Comparison of ENCODE assay signal across 22 cellular contexts in the genomic region with DNA sequence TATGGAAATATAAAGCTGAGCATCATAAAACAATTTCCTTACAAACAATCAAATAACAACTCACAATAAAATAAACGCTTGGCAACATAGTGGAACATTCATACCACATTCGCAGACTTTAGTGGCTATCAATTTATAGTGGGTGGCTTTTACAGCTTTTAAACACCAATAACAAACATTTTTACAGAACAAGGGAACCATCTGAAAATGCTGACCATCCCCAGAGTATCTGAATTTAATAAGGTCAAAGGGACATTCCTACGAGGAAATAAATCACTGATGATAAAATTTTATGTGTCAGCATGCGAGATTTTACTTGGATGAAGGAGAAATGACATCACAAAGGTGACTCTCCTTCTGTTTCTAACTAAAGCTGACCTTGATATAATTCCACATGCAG.
"Had no signal": no experiment of that assay in that cellular context is flagged by ENCODE, and none has a peak within 500 bp of the region (broad histone marks: within the 10 kb centered on the region; RNA-seq: fewer than 3 reads in every experiment).

No MANE protein-coding gene starts in this region.

- H3K4me3 ChIP-seq: SJSA1 had no signal

- H3K4me3 Mint-ChIP-seq: activated CD4-positive, alpha-beta T cell treated with anti-CD3 and anti-CD28 coated beads, Interleukin-2, amount 10 ng/mL, durations not matched to agents 7 days and 5 days; activated CD8-positive, alpha-beta T cell treated with anti-CD3 and anti-CD28 coated beads for 36 hours; activated naive CD4-positive, alpha-beta T cell treated with anti-CD3 and anti-CD28 coated beads, Interleukin-2, amount 50 U/mL, for 24 hours; activated T-cell treated with anti-CD3 and anti-CD28 coated beads, Interleukin-2, amount 50 U/mL, for 24 hours; activated T-helper 1 cell treated with anti-CD3 and anti-CD28 coated beads, Interleukin-12 subunit alpha, Interleukin-12 subunit beta, Interleukin-2, Interleukin-4 antibody, amounts not matched to agents 30 ng/mL and 10 ng/mL and 1 ng/mL, durations not matched to agents 14 hours and 24 hours and 36 hours; central memory CD8-positive, alpha-beta T cell; T-helper 1 cell treated with Interleukin-12 subunit alpha and Interleukin-12 subunit beta and Interleukin-4 antibody, amounts not matched to agents 30 μg/mL and 1 μg/mL, for 36 hours had no signal

- H3K9me3 Mint-ChIP-seq: activated CD4-positive, alpha-beta T cell treated with anti-CD3 and anti-CD28 coated beads, Interleukin-2, amount 10 ng/mL, durations not matched to agents 7 days and 5 days; activated CD8-positive, alpha-beta T cell treated with anti-CD3 and anti-CD28 coated beads for 36 hours; activated naive CD4-positive, alpha-beta T cell treated with anti-CD3 and anti-CD28 coated beads, Interleukin-2, amount 50 U/mL, for 24 hours; activated T-cell treated with anti-CD3 and anti-CD28 coated beads, Interleukin-2, amount 50 U/mL, for 24 hours; activated T-helper 1 cell treated with anti-CD3 and anti-CD28 coated beads, Interleukin-12 subunit alpha, Interleukin-12 subunit beta, Interleukin-2, Interleukin-4 antibody, amounts not matched to agents 30 ng/mL and 10 ng/mL and 1 ng/mL, durations not matched to agents 14 hours and 24 hours and 36 hours; T-helper 1 cell treated with Interleukin-12 subunit alpha and Interleukin-12 subunit beta and Interleukin-4 antibody, amounts not matched to agents 30 μg/mL and 1 μg/mL, for 36 hours had no signal

- DNase-seq: activated CD4-positive, alpha-beta T cell treated with anti-CD3 and anti-CD28 coated beads, Interleukin-2, amount 10 ng/mL, durations not matched to agents 7 days and 5 days; activated CD4-positive, CD25-positive, alpha-beta regulatory T cell; activated CD8-positive, alpha-beta memory T cell treated with anti-CD3 and anti-CD28 coated beads, Interleukin-2, amount 50 U/mL, for 48 hours; activated CD8-positive, alpha-beta T cell treated with anti-CD3 and anti-CD28 coated beads for 36 hours; activated effector memory CD4-positive, alpha-beta T cell treated with Interleukin-2 at 50 U/mL for 16 hours; activated naive CD4-positive, alpha-beta T cell; activated T-cell treated with anti-CD3 and anti-CD28 coated beads, Interleukin-2, amount 50 U/mL, for 24 hours; aorta; NCI-H1105 treated with DMSO at 0.1 percent for 48 hours; NCI-H1436 treated with DMSO at 0.1 percent for 48 hours; NCI-H187; NCI-H2081; NCI-H446; NCI-H524; PC-3; SHP77 had no signal

- FAIRE-seq: RCC 7860 had no signal

- ATAC-seq: activated CD8-positive, alpha-beta T cell treated with anti-CD3 and anti-CD28 coated beads for 36 hours; PC-3 had no signal

- H3K27me3 ChIP-seq: SJSA1 had no signal

- H3K4me1 ChIP-seq: SJSA1 had no signal

- H3K27ac Mint-ChIP-seq: activated CD4-positive, alpha-beta T cell treated with anti-CD3 and anti-CD28 coated beads, Interleukin-2, amount 10 ng/mL, durations not matched to agents 7 days and 5 days; activated CD8-positive, alpha-beta T cell treated with anti-CD3 and anti-CD28 coated beads for 36 hours; activated naive CD4-positive, alpha-beta T cell treated with anti-CD3 and anti-CD28 coated beads, Interleukin-2, amount 50 U/mL, for 24 hours; activated T-cell treated with anti-CD3 and anti-CD28 coated beads, Interleukin-2, amount 50 U/mL, for 24 hours; activated T-helper 1 cell treated with anti-CD3 and anti-CD28 coated beads, Interleukin-12 subunit alpha, Interleukin-12 subunit beta, Interleukin-2, Interleukin-4 antibody, amounts not matched to agents 30 ng/mL and 10 ng/mL and 1 ng/mL, durations not matched to agents 14 hours and 24 hours and 36 hours; T-helper 1 cell treated with Interleukin-12 subunit alpha and Interleukin-12 subunit beta and Interleukin-4 antibody, amounts not matched to agents 30 μg/mL and 1 μg/mL, for 36 hours had no signal

- H3K4me1 Mint-ChIP-seq: activated CD4-positive, alpha-beta T cell treated with anti-CD3 and anti-CD28 coated beads, Interleukin-2, amount 10 ng/mL, durations not matched to agents 7 days and 5 days; activated naive CD4-positive, alpha-beta T cell treated with anti-CD3 and anti-CD28 coated beads, Interleukin-2, amount 50 U/mL, for 24 hours; central memory CD8-positive, alpha-beta T cell had no signal

- H3K27ac ChIP-seq: SJSA1 had no signal

- H3K27me3 Mint-ChIP-seq: activated CD4-positive, alpha-beta T cell treated with anti-CD3 and anti-CD28 coated beads, Interleukin-2, amount 10 ng/mL, durations not matched to agents 7 days and 5 days; activated CD8-positive, alpha-beta T cell treated with anti-CD3 and anti-CD28 coated beads for 36 hours; activated naive CD4-positive, alpha-beta T cell treated with anti-CD3 and anti-CD28 coated beads, Interleukin-2, amount 50 U/mL, for 24 hours; activated T-cell treated with anti-CD3 and anti-CD28 coated beads, Interleukin-2, amount 50 U/mL, for 24 hours; central memory CD8-positive, alpha-beta T cell had no signal

- H3K9me3 ChIP-seq: SJSA1 had no signal
